Comparison of ENCODE assay signal across 20 cellular contexts in the genomic region with DNA sequence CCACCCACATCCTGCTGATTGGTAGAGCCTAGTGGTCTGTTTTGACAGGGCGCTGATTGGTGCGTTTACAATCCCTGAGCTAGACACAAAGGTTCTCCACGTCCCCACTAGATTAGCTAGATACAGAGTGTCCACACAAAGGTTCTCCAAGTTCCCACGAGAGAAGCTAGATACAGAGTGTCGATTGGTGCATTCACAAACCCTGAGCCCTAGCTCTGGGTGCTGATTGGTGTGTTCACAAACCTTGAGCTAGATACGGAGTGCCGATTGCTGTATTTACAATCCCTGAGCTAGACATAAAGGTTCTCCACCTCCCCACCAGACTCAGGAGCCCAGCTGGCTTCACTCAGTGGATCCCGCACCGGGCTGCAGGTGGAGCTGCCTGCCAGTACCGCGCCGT. TPM values are rescaled to one million over a fixed set of nuclear protein-coding genes. Genes with fewer than 3 reads are reported as not detected.
"Had no signal": no experiment of that assay in that cellular context is flagged by ENCODE, and none has a peak within 500 bp of the region (broad histone marks: within the 10 kb centered on the region; RNA-seq: fewer than 3 reads in every experiment).

No MANE protein-coding gene starts in this region.

RNA-seq across cellular contexts. Expression of gene OR10D3, which starts 12.8 kb away (rescaled TPM):
- total RNA-seq: naive thymus-derived CD8-positive, alpha-beta T cell; natural killer cell treated with Interleukin-12 subunit alpha and Interleukin-12 subunit beta and Interleukin-15 and Interleukin-18, amount 100 ng/mL, for 72 hours; neural crest cell; omental fat pad; osteocyte; pancreas; posterior vena cava; prostate gland; pulmonary artery endothelial cell; right atrium auricular region; sciatic nerve; smooth muscle cell; spleen; suprapubic skin; thoracic aorta; thyroid gland; tibial nerve; upper lobe of left lung; ureter; vagina had no signal
- polyA plus RNA-seq: naive thymus-derived CD8-positive, alpha-beta T cell; pancreas; smooth muscle cell; spleen had no signal
